ENCODE assay signal across 18 cellular contexts in the genomic region with DNA sequence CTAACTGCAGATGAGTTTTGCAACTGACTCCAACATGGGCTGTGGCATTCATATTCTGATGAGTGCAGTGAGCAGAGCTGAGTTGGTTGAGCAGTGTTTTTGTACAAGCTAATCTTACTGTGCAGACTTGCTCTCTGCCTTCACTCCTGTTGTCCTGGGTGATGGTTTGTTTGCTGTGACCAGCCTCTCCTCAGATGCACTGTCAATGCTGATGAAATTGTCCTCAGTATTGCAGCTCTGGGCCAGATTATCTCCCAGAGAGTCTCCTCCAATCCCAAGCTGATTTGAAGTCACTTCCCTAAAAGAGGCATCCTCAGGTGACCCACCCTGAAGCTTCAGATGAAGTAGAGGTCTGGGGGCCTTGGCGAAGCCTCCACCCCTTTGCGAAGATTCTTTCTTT.
"Had no signal": no experiment of that assay in that cellular context is flagged by ENCODE, and none has a peak within 500 bp of the region (broad histone marks: within the 10 kb centered on the region; RNA-seq: fewer than 3 reads in every experiment).

No MANE protein-coding gene starts in this region.

- DNase-seq: activated CD4-positive, alpha-beta memory T cell treated with anti-CD3 and anti-CD28 coated beads for 36 hours; activated CD4-positive, alpha-beta T cell treated with anti-CD3 and anti-CD28 coated beads for 48 hours; activated effector memory CD4-positive, alpha-beta T cell treated with Interleukin-2 at 50 U/mL for 16 hours; activated naive CD4-positive, alpha-beta T cell treated with anti-CD3 and anti-CD28 coated beads for 36 hours; activated naive CD8-positive, alpha-beta T cell treated with anti-CD3 and anti-CD28 coated beads, Interleukin-2, amount 10 ng/mL, durations not matched to agents 7 days and 5 days; activated T-cell treated with anti-CD3 and anti-CD28 coated beads, Interleukin-2, amount 50 U/mL, for 72 hours; amygdala; left lung; midbrain; natural killer cell; stimulated activated CD4-positive, alpha-beta T cell treated with anti-CD3 and anti-CD28 coated beads, Interleukin-2, amount 100 ng/mL, for 48 hours; stimulated activated CD8-positive, alpha-beta memory T cell treated with anti-CD3 and anti-CD28 coated beads, Interleukin-4, amount 100 ng/mL, for 48 hours; stimulated activated naive B cell treated with anti-CD40 and anti-IgM and Interleukin-4, amounts not matched to agents 10 μg/mL and 1 μg/mL and 100 μg/mL, for 72 hours; T-helper 9 cell; testis; trophoblast cell had no signal

- H3K27me3 ChIP-seq: left lung, testis had no signal

- H3K4me3 ChIP-seq: left lung, prostate gland, testis had no signal

- H3K36me3 ChIP-seq: left lung, prostate gland had no signal

- H3K4me1 ChIP-seq: testis had no signal

- ATAC-seq: activated T-cell treated with anti-CD3 and anti-CD28 coated beads, Interleukin-2, amount 50 U/mL, for 72 hours; left lung; natural killer cell; stimulated activated naive B cell treated with anti-CD40 and anti-IgM and Interleukin-4, amounts not matched to agents 10 μg/mL and 1 μg/mL and 100 μg/mL, for 72 hours had no signal

- H3K9me3 ChIP-seq: left lung, prostate gland, testis had no signal

- H3K27ac ChIP-seq: epithelial cell of prostate, left lung, testis had no signal
